In the genomic region with DNA sequence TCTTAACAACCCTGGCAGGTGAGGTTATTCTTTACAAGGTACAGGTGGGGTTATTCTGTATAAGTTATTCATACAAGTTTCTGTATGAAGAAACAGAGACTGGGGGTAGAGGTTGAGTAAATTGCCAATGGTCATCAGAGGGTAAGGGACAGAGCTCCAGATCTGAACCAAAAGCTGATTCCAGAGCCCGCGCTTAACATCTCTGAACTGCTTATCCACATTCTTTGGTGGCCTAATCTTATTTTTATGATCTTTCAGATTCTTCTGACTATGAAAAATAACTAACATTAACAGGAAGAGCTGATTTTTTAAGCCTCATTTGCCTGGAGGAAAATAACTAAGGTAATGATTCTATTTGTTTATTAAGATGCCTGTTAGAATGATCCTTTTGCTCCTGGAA, we compare ENCODE assay signal across 25 cellular contexts.
"Had no signal": no experiment of that assay in that cellular context is flagged by ENCODE, and none has a peak within 500 bp of the region (broad histone marks: within the 10 kb centered on the region; RNA-seq: fewer than 3 reads in every experiment).

No MANE protein-coding gene starts in this region.

- H3K4me1 ChIP-seq: stomach, suprapubic skin, testis, thyroid gland, tibial artery, tibial nerve, transverse colon, upper lobe of left lung, upper lobe of right lung, uterus, vagina had no signal

- ATAC-seq: stimulated activated effector memory CD8-positive, alpha-beta T cell treated with anti-CD3 and anti-CD28 coated beads, Interleukin-12 subunit alpha, Interleukin-12 subunit beta, amount 100 ng/mL, for 72 hours; stimulated activated memory B cell treated with anti-CD40 and anti-IgM and Interleukin-4, amounts not matched to agents 10 μg/mL and 1 μg/mL and 100 μg/mL, for 72 hours; stimulated activated naive B cell treated with anti-CD40 and anti-IgM and Interleukin-4, amounts not matched to agents 10 μg/mL and 1 μg/mL and 100 μg/mL, for 72 hours; stimulated activated naive CD8-positive, alpha-beta T cell treated with anti-CD3 and anti-CD28 coated beads, Interleukin-15, amount 100 ng/mL, for 72 hours; stimulated activated naive CD8-positive, alpha-beta T cell treated with anti-CD3 and anti-CD28 coated beads, Interleukin-15, Interleukin-2, amounts not matched to agents 100 U/mL and 50 U/mL, for 24 hours; upper lobe of right lung had no signal

- DNase-seq: stimulated activated CD4-positive, alpha-beta T cell treated with anti-CD3 and anti-CD28 coated beads, Interleukin-2, amount 100 ng/mL, for 48 hours; stimulated activated CD4-positive, alpha-beta T cell treated with anti-CD3 and anti-CD28 coated beads, Interleukin-4, amount 100 ng/mL, for 1 hour; stimulated activated CD4-positive, alpha-beta T cell treated with anti-CD3 and anti-CD28 coated beads, Interleukin-4, amount 100 ng/mL, for 24 hours; stimulated activated CD4-positive, alpha-beta T cell treated with anti-CD3 and anti-CD28 coated beads, Interleukin-4, amount 100 ng/mL, for 4 hours; stimulated activated CD8-positive, alpha-beta memory T cell treated with anti-CD3 and anti-CD28 coated beads, Interleukin-4, amount 100 ng/mL, for 48 hours; stimulated activated naive B cell treated with anti-CD40 and anti-IgM and Interleukin-4, amounts not matched to agents 10 μg/mL and 1 μg/mL and 100 μg/mL, for 72 hours; stimulated activated naive CD4-positive, alpha-beta T cell; stimulated activated naive CD4-positive, alpha-beta T cell treated with Interleukin-2 at 50 U/mL for 16 hours; stimulated activated naive CD8-positive, alpha-beta T cell treated with anti-CD3 and anti-CD28 coated beads, Interleukin-15, amount 100 ng/mL, for 72 hours; stimulated activated naive CD8-positive, alpha-beta T cell treated with anti-CD3 and anti-CD28 coated beads, Interleukin-15, Interleukin-2, amounts not matched to agents 100 U/mL and 50 U/mL, for 24 hours; stomach; testis; thyroid gland; tibial artery; transverse colon; upper lobe of left lung; upper lobe of right lung; uterus had no signal

- FAIRE-seq: urothelium cell line had no signal

- H3K36me3 ChIP-seq: stomach, suprapubic skin, thoracic aorta, thyroid gland, tibial artery, tibial nerve, transverse colon, upper lobe of left lung, upper lobe of right lung, uterus, vagina had no signal

- H3K27ac ChIP-seq: stomach, suprapubic skin, testis, thoracic aorta, thyroid gland, tibial artery, tibial nerve, transverse colon, upper lobe of left lung, upper lobe of right lung, uterus, vagina had no signal

- H3K27me3 ChIP-seq: stomach, suprapubic skin, testis, thyroid gland, tibial nerve, transverse colon, upper lobe of left lung, upper lobe of right lung, uterus, vagina had no signal

- H3K9me3 ChIP-seq: stomach, suprapubic skin, testis, thoracic aorta, thyroid gland, tibial artery, tibial nerve, transverse colon, upper lobe of left lung, upper lobe of right lung, uterus, vagina had no signal

- H3K4me3 ChIP-seq: stomach, suprapubic skin, testis, thoracic aorta, thyroid gland, tibial artery, tibial nerve, transverse colon, upper lobe of left lung, upper lobe of right lung, uterus, vagina had no signal
